Comparison of ENCODE assay signal across 7 cellular contexts in genomic region chr6:141562801-141563763, GRCh38.
A peak's percentile ranks its signal among the peaks of the same experiment; 100 is the strongest.
DNase-seq lines count a peak whose midpoint lies in the region; ATAC-seq and TF ChIP-seq lines count a peak whose summit lies in the region.

No MANE protein-coding gene starts in this region.

- in situ Hi-C loops in GM13977 (cut with MboI; ENCODE audit: low pct_unique_long_range_greater_than_20kb, low sequenced_read_pairs, unreplicated experiment) (no loop called here), gastrocnemius medialis (cut with MboI; ENCODE audit: low sequenced_read_pairs in 4 of 4) (loop anchor here in 2 of 4 donors (25.0 kb wide), 1 partner anchor 251 kb away; no protein-coding TSS in a partner anchor)

- DNase-seq in GM13977 (ENCODE audit: low spot score) = peak; percentile 68
- DNase-seq in NCI-H1092 treated with DMSO at 0.1 percent for 48 hours (lab: John Stamatoyannopoulos, UW) = peak; percentile 81
- peak; percentile 49 for DNase-seq in SW480 (ENCODE audit: low spot score)
- DNase-seq in amniotic epithelial cell (ENCODE audit: low read depth) = peak; percentile 86
- peak; percentile 48 for DNase-seq in hepatic stellate cell (ENCODE audit: low spot score)
- DNase-seq in gastrocnemius medialis = peak in 1 of 2 donors; percentile 19

- no peaks in the 10 kb centered on the region for H3K27me3 ChIP-seq in gastrocnemius medialis

- H3K4me1 ChIP-seq in gastrocnemius medialis = peaks cover 0 to 12% of the 10 kb centered on the region in 2 donors

- no peaks in the 10 kb centered on the region for H3K9me3 ChIP-seq in gastrocnemius medialis

- TF ChIP-seq POLR2A in gastrocnemius medialis (IDR thresholded peaks at IDR 0.05) = no peak

- H3K36me3 ChIP-seq in gastrocnemius medialis = no peaks in the 10 kb centered on the region

- TF ChIP-seq CTCF in GM13977 (IDR thresholded peaks at IDR 0.05; ENCODE audit: extremely low read depth, insufficient read depth, missing control alignments) (peak; percentile 79), gastrocnemius medialis (IDR thresholded peaks at IDR 0.05 in 4 of 5, conservative IDR thresholded peaks at IDR 0.05 in 1 of 5) (peak; percentile 70 to 91 (median 88))

- intact Hi-C loops in gastrocnemius medialis (cut with DNase I; ENCODE audit: low total_unique reads) = loop anchor here (10.0 kb wide), 1 partner anchor 258 kb away; no protein-coding TSS in a partner anchor

- H3K27ac ChIP-seq in gastrocnemius medialis = peak overlapping the region; percentile 36 to 72 (median 62)

- ATAC-seq in HG02763 (IDR thresholded peaks at IDR 0.05; ENCODE audit: unreplicated experiment) = peak; percentile 94
- peak; percentile 79 to 91 for ATAC-seq in gastrocnemius medialis

- peak overlapping the region; percentile 19 to 43 (median 38) for H3K4me3 ChIP-seq in gastrocnemius medialis
